9 cellular contexts compared by ENCODE assay signal in the genomic region with DNA sequence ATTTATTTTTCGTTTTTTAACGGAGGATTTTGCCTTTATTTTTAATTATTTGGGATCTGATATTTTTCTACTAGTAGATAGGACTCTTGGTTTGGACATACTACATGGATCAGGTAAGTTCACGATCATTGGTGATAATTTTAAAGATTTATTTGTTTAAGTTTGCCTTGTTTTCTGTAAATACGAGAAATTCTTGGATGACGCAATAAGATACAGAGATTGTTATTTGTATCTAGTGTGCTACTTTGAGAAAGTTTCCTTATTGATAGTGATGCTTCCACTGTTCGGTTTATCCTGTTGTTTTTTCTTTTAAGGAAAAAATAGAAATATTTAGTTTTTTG. TPM values are rescaled to one million over a fixed set of nuclear protein-coding genes. Genes with fewer than 3 reads are reported as not detected.
A peak's percentile ranks its signal among the peaks of the same experiment; 100 is the strongest.
DNase-seq lines count a peak whose midpoint lies in the region; ATAC-seq, FAIRE-seq and TF ChIP-seq lines count a peak whose summit lies in the region.
"Had no signal": no experiment of that assay in that cellular context is flagged by ENCODE, and none has a peak within 500 bp of the region (broad histone marks: within the 10 kb centered on the region; RNA-seq: fewer than 3 reads in every experiment).

No MANE protein-coding gene starts in this region.

- BruUV-seq in A673 (replicated peaks; lab: Mats Ljungman, UMichigan): no TSS peak

- H3K4me3 Mint-ChIP-seq in mesothelial cell of epicardium: peak overlapping the region; percentile 90

- FAIRE-seq in bronchial epithelial cell (lab: Jason Lieb, UNC): no peak
- FAIRE-seq: urothelium cell line had no signal

- H3K27ac ChIP-seq in A673 (ENCODE audit: low read depth, low read length, poor library complexity, severe bottlenecking): peak overlapping the region; percentile 99

- intact Hi-C loops in A673 (cut with micrococcal nuclease; ENCODE audit: unreplicated experiment): loop anchor here (2.0 to 5.0 kb wide), 2 partner anchors 18 to 93 kb away; no protein-coding TSS in a partner anchor

- H3K4me3 ChIP-seq in A673 (ENCODE audit: low read depth, low read length, poor library complexity, severe bottlenecking): peak overlapping the region; percentile 68
- peak overlapping the region; percentile 72 for H3K4me3 ChIP-seq in Jurkat, Clone E6-1 (ENCODE audit: low read length)
- H3K4me3 ChIP-seq in bronchial epithelial cell (ENCODE audit: low read depth, low read length): peak overlapping the region; percentile 71

- peak overlapping the region; percentile 100 for H3K27ac Mint-ChIP-seq in mesothelial cell of epicardium

- POLR2A ChIA-PET in A673 (lab: Charles Lee; ENCODE audit: low non-redundant PET): interaction anchor here (0.9 to 2.4 kb wide), 2 partner anchors 18 to 81 kb away, joined by 4 to 19 read pairs; no protein-coding TSS in a partner anchor

- peaks cover 40% of the 10 kb centered on the region for H3K4me1 Mint-ChIP-seq in mesothelial cell of epicardium

- peaks cover 8% of the 10 kb centered on the region for H3K9me3 Mint-ChIP-seq in mesothelial cell of epicardium

- DNase-seq in A673 (ENCODE audit: low spot score): no peak
- no peak for DNase-seq in Jurkat, Clone E6-1 (ENCODE audit: low read depth, low spot score)
- DNase-seq in bronchial epithelial cell (ENCODE audit: low read depth): peak; percentile 27
- no peak for DNase-seq in mesothelial cell of epicardium (ENCODE audit: low spot score in 2 of 2, unreplicated experiment in 2 of 2)
- no peak for DNase-seq in NCI-H146 (lab: John Stamatoyannopoulos, UW)

- no peaks in the 10 kb centered on the region for H3K9me3 ChIP-seq in A673 (ENCODE audit: low read depth, low read length, poor library complexity, severe bottlenecking)

- CTCF ChIA-PET in A673 (lab: Charles Lee): interaction anchor here (0.6 to 1.3 kb wide), 3 partner anchors 11 to 103 kb away, joined by 3 to 5 read pairs (median 4); no protein-coding TSS in a partner anchor

- no peak for TF ChIP-seq CTCF in A673 (conservative IDR thresholded peaks at IDR 0.05; ENCODE audit: low read depth, low read length)
- no peak for TF ChIP-seq CTCF in bronchial epithelial cell (IDR thresholded peaks at IDR 0.05; ENCODE audit: insufficient read depth, low read length, severe bottlenecking)
- no peak for TF ChIP-seq CTCF in mesothelial cell of epicardium (IDR thresholded peaks at IDR 0.05; ENCODE audit: unreplicated experiment)

- peaks cover 7% of the 10 kb centered on the region for H3K4me1 ChIP-seq in A673 (ENCODE audit: insufficient read depth, low read length, poor library complexity, severe bottlenecking)

- H3K27me3 ChIP-seq in A673 (replicated peaks; ENCODE audit: insufficient read depth, low read depth, low read length, poor library complexity) (no peaks in the 10 kb centered on the region), bronchial epithelial cell (ENCODE audit: control insufficient read depth, insufficient read depth, low read length) (no peaks in the 10 kb centered on the region)

- H3K36me3 Mint-ChIP-seq in mesothelial cell of epicardium: peaks cover 22% of the 10 kb centered on the region

- no peaks in the 10 kb centered on the region for H3K27me3 Mint-ChIP-seq in mesothelial cell of epicardium (ENCODE audit: low read depth)

- H3K36me3 ChIP-seq in A673 (ENCODE audit: insufficient read depth, low read length, poor library complexity, severe bottlenecking): peaks cover 59% of the 10 kb centered on the region
- no peaks in the 10 kb centered on the region for H3K36me3 ChIP-seq in bronchial epithelial cell (ENCODE audit: control insufficient read depth, insufficient read depth, low read length)

- no peak for ATAC-seq in GM21825 (IDR thresholded peaks at IDR 0.05; ENCODE audit: unreplicated experiment)
- no peak for ATAC-seq in GM18517 (IDR thresholded peaks at IDR 0.05; ENCODE audit: unreplicated experiment)
- no peak for ATAC-seq in HG03280 (IDR thresholded peaks at IDR 0.05; ENCODE audit: unreplicated experiment)

RNA-seq across cellular contexts. Expression of gene CHD2, which starts 0.6 kb away (rescaled TPM):
- total RNA-seq in A673 (2021) (75.7 and 78.0 TPM in 2 replicates), bronchial epithelial cell (65.6 and 104 TPM in 2 replicates), mesothelial cell of epicardium (178 to 183 TPM (median 180 TPM) in 3 replicates)
- polyA plus RNA-seq in Jurkat, Clone E6-1 (2012; ENCODE audit: insufficient read depth, insufficient read length): 51.1 TPM
